ENCODE assay signal across 1 cellular context in the genomic region with DNA sequence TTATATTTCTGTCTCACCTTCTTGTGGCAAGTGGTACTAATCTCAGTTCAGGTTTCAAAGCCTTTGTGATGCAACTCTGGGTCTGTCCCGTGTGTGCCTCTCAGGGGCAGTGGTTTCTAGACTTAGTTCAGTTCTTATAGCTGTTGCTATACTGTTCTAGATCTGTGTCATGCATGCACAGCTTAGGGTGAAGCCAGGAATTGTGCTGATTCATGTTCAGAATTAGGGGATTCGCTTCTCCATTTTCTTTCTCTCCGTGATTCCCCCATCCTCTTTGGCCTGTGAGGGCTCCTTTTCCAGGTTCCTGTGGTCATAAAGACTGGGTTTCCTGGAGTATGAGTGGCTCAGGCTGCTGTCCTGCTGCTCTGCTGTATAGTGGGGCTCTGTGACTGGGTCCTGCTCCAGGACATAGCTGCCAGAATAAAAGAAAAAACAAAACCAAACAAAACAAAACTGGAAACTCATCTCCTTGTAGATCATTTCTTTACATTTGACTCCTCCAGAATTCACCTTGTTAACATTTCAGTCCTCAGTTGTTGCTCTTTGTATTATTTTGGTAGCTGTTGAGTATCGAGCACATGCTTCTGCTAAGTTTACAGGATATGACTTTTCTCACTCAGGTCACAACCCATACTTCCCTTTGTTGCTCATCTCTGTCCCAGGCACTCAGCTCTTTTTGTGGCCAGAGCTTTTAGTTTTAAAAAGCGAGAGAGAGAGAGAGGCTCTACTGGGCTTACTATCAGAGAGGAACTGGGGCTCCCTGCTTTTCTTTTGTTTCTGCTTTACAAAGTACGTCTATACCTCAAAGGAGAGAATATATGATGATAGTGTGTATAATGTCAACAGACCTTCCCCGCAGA.
TF ChIP-seq lines count a peak whose summit lies in the region.

No MANE protein-coding gene starts in this region.

TF ChIP-seq in GM12878, 131 proteins besides CTCF, POLR2A, EP300 and RAD21 (continued from another document and continues in another):
- TF ChIP-seq, protein P1, sequence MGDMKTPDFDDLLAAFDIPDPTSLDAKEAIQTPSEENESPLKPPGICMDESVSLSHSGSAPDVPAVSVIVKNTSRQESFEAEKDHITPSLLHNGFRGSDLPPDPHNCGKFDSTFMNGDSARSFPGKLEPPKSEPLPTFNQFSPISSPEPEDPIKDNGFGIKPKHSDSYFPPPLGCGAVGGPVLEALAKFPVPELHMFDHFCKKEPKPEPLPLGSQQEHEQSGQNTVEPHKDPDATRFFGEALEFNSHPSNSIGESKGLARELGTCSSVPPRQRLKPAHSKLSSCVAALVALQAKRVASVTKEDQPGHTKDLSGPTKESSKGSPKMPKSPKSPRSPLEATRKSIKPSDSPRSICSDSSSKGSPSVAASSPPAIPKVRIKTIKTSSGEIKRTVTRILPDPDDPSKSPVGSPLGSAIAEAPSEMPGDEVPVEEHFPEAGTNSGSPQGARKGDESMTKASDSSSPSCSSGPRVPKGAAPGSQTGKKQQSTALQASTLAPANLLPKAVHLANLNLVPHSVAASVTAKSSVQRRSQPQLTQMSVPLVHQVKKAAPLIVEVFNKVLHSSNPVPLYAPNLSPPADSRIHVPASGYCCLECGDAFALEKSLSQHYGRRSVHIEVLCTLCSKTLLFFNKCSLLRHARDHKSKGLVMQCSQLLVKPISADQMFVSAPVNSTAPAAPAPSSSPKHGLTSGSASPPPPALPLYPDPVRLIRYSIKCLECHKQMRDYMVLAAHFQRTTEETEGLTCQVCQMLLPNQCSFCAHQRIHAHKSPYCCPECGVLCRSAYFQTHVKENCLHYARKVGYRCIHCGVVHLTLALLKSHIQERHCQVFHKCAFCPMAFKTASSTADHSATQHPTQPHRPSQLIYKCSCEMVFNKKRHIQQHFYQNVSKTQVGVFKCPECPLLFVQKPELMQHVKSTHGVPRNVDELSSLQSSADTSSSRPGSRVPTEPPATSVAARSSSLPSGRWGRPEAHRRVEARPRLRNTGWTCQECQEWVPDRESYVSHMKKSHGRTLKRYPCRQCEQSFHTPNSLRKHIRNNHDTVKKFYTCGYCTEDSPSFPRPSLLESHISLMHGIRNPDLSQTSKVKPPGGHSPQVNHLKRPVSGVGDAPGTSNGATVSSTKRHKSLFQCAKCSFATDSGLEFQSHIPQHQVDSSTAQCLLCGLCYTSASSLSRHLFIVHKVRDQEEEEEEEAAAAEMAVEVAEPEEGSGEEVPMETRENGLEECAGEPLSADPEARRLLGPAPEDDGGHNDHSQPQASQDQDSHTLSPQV (IDR thresholded peaks at IDR 0.05): no peak
- TF ChIP-seq, protein P2, sequence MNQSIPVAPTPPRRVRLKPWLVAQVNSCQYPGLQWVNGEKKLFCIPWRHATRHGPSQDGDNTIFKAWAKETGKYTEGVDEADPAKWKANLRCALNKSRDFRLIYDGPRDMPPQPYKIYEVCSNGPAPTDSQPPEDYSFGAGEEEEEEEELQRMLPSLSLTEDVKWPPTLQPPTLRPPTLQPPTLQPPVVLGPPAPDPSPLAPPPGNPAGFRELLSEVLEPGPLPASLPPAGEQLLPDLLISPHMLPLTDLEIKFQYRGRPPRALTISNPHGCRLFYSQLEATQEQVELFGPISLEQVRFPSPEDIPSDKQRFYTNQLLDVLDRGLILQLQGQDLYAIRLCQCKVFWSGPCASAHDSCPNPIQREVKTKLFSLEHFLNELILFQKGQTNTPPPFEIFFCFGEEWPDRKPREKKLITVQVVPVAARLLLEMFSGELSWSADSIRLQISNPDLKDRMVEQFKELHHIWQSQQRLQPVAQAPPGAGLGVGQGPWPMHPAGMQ (IDR thresholded peaks at IDR 0.05; ENCODE audit: borderline replicate concordance): no peak
- no peak for TF ChIP-seq KDM1A (IDR thresholded peaks at IDR 0.05; ENCODE audit: borderline replicate concordance)
- no peak for TF ChIP-seq NBN (IDR thresholded peaks at IDR 0.05)
- no peak for TF ChIP-seq YBX1 (IDR thresholded peaks at IDR 0.05)
- TF ChIP-seq, protein P3, sequence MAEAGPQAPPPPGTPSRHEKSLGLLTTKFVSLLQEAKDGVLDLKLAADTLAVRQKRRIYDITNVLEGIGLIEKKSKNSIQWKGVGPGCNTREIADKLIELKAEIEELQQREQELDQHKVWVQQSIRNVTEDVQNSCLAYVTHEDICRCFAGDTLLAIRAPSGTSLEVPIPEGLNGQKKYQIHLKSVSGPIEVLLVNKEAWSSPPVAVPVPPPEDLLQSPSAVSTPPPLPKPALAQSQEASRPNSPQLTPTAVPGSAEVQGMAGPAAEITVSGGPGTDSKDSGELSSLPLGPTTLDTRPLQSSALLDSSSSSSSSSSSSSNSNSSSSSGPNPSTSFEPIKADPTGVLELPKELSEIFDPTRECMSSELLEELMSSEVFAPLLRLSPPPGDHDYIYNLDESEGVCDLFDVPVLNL (IDR thresholded peaks at IDR 0.05; ENCODE audit: low read depth, low read length): no peak
- TF ChIP-seq TARDBP (IDR thresholded peaks at IDR 0.05; ENCODE audit: borderline replicate concordance): no peak
- TF ChIP-seq EED (IDR thresholded peaks at IDR 0.05; ENCODE audit: low read depth): peak; percentile 95
- no peak for TF ChIP-seq ESRRA (IDR thresholded peaks at IDR 0.05; ENCODE audit: low read length)
- TF ChIP-seq CREM (IDR thresholded peaks at IDR 0.05; ENCODE audit: low read depth): peak; percentile 83
- peak; percentile 95 for TF ChIP-seq IRF4 (IDR thresholded peaks at IDR 0.05; ENCODE audit: low read depth, low read length)
- no peak for TF ChIP-seq RFX5 (IDR thresholded peaks at IDR 0.05; ENCODE audit: low read depth, low read length)
- TF ChIP-seq, protein P4, sequence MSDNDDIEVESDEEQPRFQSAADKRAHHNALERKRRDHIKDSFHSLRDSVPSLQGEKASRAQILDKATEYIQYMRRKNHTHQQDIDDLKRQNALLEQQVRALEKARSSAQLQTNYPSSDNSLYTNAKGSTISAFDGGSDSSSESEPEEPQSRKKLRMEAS (IDR thresholded peaks at IDR 0.05; ENCODE audit: low read depth, low read length): peak; percentile 69
- TF ChIP-seq, protein P5, sequence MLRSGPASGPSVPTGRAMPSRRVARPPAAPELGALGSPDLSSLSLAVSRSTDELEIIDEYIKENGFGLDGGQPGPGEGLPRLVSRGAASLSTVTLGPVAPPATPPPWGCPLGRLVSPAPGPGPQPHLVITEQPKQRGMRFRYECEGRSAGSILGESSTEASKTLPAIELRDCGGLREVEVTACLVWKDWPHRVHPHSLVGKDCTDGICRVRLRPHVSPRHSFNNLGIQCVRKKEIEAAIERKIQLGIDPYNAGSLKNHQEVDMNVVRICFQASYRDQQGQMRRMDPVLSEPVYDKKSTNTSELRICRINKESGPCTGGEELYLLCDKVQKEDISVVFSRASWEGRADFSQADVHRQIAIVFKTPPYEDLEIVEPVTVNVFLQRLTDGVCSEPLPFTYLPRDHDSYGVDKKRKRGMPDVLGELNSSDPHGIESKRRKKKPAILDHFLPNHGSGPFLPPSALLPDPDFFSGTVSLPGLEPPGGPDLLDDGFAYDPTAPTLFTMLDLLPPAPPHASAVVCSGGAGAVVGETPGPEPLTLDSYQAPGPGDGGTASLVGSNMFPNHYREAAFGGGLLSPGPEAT (IDR thresholded peaks at IDR 0.05; ENCODE audit: low read depth): peak; percentile 87
- no peak for TF ChIP-seq NR2C1 (IDR thresholded peaks at IDR 0.05)
- TF ChIP-seq BCL11A (IDR thresholded peaks at IDR 0.05; ENCODE audit: low read depth, low read length): peak; percentile 94
- TF ChIP-seq, protein P6, sequence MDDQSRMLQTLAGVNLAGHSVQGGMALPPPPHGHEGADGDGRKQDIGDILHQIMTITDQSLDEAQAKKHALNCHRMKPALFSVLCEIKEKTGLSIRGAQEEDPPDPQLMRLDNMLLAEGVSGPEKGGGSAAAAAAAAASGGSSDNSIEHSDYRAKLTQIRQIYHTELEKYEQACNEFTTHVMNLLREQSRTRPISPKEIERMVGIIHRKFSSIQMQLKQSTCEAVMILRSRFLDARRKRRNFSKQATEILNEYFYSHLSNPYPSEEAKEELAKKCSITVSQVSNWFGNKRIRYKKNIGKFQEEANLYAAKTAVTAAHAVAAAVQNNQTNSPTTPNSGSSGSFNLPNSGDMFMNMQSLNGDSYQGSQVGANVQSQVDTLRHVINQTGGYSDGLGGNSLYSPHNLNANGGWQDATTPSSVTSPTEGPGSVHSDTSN (IDR thresholded peaks at IDR 0.05; ENCODE audit: insufficient replicate concordance, low read depth, low read length): no peak
- TF ChIP-seq DPF2 (IDR thresholded peaks at IDR 0.05): peak; percentile 61; the same call in 1 of the 2 replicates
- TF ChIP-seq, protein P7, sequence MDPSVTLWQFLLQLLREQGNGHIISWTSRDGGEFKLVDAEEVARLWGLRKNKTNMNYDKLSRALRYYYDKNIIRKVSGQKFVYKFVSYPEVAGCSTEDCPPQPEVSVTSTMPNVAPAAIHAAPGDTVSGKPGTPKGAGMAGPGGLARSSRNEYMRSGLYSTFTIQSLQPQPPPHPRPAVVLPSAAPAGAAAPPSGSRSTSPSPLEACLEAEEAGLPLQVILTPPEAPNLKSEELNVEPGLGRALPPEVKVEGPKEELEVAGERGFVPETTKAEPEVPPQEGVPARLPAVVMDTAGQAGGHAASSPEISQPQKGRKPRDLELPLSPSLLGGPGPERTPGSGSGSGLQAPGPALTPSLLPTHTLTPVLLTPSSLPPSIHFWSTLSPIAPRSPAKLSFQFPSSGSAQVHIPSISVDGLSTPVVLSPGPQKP (IDR thresholded peaks at IDR 0.05; ENCODE audit: low read depth, low read length): no peak
- TF ChIP-seq, protein P8, sequence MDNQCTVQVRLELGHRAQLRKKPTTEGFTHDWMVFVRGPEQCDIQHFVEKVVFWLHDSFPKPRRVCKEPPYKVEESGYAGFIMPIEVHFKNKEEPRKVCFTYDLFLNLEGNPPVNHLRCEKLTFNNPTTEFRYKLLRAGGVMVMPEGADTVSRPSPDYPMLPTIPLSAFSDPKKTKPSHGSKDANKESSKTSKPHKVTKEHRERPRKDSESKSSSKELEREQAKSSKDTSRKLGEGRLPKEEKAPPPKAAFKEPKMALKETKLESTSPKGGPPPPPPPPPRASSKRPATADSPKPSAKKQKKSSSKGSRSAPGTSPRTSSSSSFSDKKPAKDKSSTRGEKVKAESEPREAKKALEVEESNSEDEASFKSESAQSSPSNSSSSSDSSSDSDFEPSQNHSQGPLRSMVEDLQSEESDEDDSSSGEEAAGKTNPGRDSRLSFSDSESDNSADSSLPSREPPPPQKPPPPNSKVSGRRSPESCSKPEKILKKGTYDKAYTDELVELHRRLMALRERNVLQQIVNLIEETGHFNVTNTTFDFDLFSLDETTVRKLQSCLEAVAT (IDR thresholded peaks at IDR 0.05): no peak
- peak; percentile 50 for TF ChIP-seq KLF5 (IDR thresholded peaks at IDR 0.05; ENCODE audit: partially characterized antibody)
- TF ChIP-seq, protein P9, sequence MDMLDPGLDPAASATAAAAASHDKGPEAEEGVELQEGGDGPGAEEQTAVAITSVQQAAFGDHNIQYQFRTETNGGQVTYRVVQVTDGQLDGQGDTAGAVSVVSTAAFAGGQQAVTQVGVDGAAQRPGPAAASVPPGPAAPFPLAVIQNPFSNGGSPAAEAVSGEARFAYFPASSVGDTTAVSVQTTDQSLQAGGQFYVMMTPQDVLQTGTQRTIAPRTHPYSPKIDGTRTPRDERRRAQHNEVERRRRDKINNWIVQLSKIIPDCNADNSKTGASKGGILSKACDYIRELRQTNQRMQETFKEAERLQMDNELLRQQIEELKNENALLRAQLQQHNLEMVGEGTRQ (IDR thresholded peaks at IDR 0.05; ENCODE audit: borderline replicate concordance, low read depth, low read length): no peak
- 0 out of 2 replicates have a peak, but pooled peaks have one; percentile 20 for TF ChIP-seq HDGF (IDR thresholded peaks at IDR 0.05)
- TF ChIP-seq, protein P10, sequence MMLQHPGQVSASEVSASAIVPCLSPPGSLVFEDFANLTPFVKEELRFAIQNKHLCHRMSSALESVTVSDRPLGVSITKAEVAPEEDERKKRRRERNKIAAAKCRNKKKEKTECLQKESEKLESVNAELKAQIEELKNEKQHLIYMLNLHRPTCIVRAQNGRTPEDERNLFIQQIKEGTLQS (IDR thresholded peaks at IDR 0.05; ENCODE audit: borderline replicate concordance, extremely low read depth, low read depth, low read length): 0 out of 2 replicates have a peak, but pooled peaks have one; percentile 3
- no peak; the same call in 1 of the 2 replicates for TF ChIP-seq NR2F1 (conservative IDR thresholded peaks at IDR 0.05)
- TF ChIP-seq, protein P11, sequence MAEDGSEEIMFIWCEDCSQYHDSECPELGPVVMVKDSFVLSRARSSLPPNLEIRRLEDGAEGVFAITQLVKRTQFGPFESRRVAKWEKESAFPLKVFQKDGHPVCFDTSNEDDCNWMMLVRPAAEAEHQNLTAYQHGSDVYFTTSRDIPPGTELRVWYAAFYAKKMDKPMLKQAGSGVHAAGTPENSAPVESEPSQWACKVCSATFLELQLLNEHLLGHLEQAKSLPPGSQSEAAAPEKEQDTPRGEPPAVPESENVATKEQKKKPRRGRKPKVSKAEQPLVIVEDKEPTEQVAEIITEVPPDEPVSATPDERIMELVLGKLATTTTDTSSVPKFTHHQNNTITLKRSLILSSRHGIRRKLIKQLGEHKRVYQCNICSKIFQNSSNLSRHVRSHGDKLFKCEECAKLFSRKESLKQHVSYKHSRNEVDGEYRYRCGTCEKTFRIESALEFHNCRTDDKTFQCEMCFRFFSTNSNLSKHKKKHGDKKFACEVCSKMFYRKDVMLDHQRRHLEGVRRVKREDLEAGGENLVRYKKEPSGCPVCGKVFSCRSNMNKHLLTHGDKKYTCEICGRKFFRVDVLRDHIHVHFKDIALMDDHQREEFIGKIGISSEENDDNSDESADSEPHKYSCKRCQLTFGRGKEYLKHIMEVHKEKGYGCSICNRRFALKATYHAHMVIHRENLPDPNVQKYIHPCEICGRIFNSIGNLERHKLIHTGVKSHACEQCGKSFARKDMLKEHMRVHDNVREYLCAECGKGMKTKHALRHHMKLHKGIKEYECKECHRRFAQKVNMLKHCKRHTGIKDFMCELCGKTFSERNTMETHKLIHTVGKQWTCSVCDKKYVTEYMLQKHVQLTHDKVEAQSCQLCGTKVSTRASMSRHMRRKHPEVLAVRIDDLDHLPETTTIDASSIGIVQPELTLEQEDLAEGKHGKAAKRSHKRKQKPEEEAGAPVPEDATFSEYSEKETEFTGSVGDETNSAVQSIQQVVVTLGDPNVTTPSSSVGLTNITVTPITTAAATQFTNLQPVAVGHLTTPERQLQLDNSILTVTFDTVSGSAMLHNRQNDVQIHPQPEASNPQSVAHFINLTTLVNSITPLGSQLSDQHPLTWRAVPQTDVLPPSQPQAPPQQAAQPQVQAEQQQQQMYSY (CRISPR knock-in tag; IDR thresholded peaks at IDR 0.05): no peak
- TF ChIP-seq, protein P12, sequence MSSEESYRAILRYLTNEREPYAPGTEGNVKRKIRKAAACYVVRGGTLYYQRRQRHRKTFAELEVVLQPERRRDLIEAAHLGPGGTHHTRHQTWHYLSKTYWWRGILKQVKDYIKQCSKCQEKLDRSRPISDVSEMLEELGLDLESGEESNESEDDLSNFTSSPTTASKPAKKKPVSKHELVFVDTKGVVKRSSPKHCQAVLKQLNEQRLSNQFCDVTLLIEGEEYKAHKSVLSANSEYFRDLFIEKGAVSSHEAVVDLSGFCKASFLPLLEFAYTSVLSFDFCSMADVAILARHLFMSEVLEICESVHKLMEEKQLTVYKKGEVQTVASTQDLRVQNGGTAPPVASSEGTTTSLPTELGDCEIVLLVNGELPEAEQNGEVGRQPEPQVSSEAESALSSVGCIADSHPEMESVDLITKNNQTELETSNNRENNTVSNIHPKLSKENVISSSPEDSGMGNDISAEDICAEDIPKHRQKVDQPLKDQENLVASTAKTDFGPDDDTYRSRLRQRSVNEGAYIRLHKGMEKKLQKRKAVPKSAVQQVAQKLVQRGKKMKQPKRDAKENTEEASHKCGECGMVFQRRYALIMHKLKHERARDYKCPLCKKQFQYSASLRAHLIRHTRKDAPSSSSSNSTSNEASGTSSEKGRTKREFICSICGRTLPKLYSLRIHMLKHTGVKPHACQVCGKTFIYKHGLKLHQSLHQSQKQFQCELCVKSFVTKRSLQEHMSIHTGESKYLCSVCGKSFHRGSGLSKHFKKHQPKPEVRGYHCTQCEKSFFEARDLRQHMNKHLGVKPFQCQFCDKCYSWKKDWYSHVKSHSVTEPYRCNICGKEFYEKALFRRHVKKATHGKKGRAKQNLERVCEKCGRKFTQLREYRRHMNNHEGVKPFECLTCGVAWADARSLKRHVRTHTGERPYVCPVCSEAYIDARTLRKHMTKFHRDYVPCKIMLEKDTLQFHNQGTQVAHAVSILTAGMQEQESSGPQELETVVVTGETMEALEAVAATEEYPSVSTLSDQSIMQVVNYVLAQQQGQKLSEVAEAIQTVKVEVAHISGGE (CRISPR knock-in tag; IDR thresholded peaks at IDR 0.05): no peak
